ENCODE assay signal across 8 cellular contexts in genomic region chrX:49172280-49172780, GRCh38. TPM values are rescaled to one million over a fixed set of nuclear protein-coding genes. Genes with fewer than 3 reads are reported as not detected.
DNase-seq lines count a peak whose midpoint lies in the region; FAIRE-seq and TF ChIP-seq lines count a peak whose summit lies in the region.

No MANE protein-coding gene starts in this region.

- POLR2A ChIA-PET in GM10248 (lab: Yijun Ruan, JAX), result no interaction called here

- peak overlapping the region; percentile 77 to 96 (median 88) for H3K4me3 ChIP-seq in mammary epithelial cell (replicated peaks in 1 of 3; ENCODE audit: insufficient read depth in 1 of 3, low read depth in 2 of 3, low read length in 3 of 3)

- dilution Hi-C loops in mammary epithelial cell (cut with HindIII; ENCODE audit: low sequenced_read_pairs), result no loop called here

- no TSS peak for BruUV-seq in mammary epithelial cell (replicated peaks; lab: Mats Ljungman, UMichigan)

- WGBS in mammary epithelial cell (ENCODE audit: low coverage, missing lambda C conversion rate), result 36% methylated on average over 12 of the region's 37 CpGs

- peak overlapping the region; percentile 93 for H3K27ac ChIP-seq in mammary epithelial cell (ENCODE audit: insufficient read depth, low read depth, low read length)

- in situ Hi-C loops in mammary epithelial cell (cut with MboI; ENCODE audit: low sequenced_read_pairs in 2 of 2), result no loop called here

- TF ChIP-seq POLR2A in GM12892 (IDR thresholded peaks at IDR 0.05; ENCODE audit: low read depth, low read length), result no peak

- H3K36me3 ChIP-seq in mammary epithelial cell (ENCODE audit: insufficient read depth, low read length), result no peaks in the 10 kb centered on the region

- peak overlapping the region; percentile 33 for H2AFZ ChIP-seq in mammary epithelial cell (ENCODE audit: low read depth, low read length)

- FAIRE-seq in GM12892 (lab: Jason Lieb, UNC), result no peak

- CTCF ChIA-PET in GM10248 (lab: Yijun Ruan, JAX) (interaction anchor here (1.0 to 2.0 kb wide), 2 partner anchors 9 to 61 kb away, joined by 3 to 7 read pairs; no protein-coding TSS in a partner anchor), mammary epithelial cell (lab: Charles Lee; ENCODE audit: low non-redundant PET) (no interaction called here)

- intact Hi-C loops in mammary epithelial cell (cut with micrococcal nuclease), result no loop called here

- H3K4me1 ChIP-seq in mammary epithelial cell (ENCODE audit: insufficient read depth, low read length), result peaks cover 23% of the 10 kb centered on the region

- DNase-seq in GM10248 (ENCODE audit: extremely low spot score) (peak; percentile 62), HCEC 1CT (peak; percentile 82), MV-4-11 (lab: John Stamatoyannopoulos, UW) (peak; percentile 71), UCSD-AML1 (lab: John Stamatoyannopoulos, UW; ENCODE audit: unreplicated experiment) (peak; percentile 70), mammary epithelial cell (peak; percentile 85), left kidney (ENCODE audit: low read depth, low spot score) (peak; percentile 60), GM12892 (ENCODE audit: insufficient read length) (no peak)
- peak; percentile 50 for DNase-seq in stimulated activated CD8-positive, alpha-beta memory T cell treated with anti-CD3 and anti-CD28 coated beads, Interleukin-12 subunit alpha, Interleukin-12 subunit beta, amount 100 ng/mL, for 1 hour (ENCODE audit: low read depth)

- no peaks in the 10 kb centered on the region for H3K27me3 ChIP-seq in mammary epithelial cell (ENCODE audit: insufficient read depth, low read length)

- H3K9me3 ChIP-seq in mammary epithelial cell (replicated peaks; ENCODE audit: insufficient read depth, low read length), result peaks cover 6% of the 10 kb centered on the region

- peaks cover 25% of the 10 kb centered on the region for H3K79me2 ChIP-seq in mammary epithelial cell (ENCODE audit: insufficient read depth, low read length)

- no peaks in the 10 kb centered on the region for H4K20me1 ChIP-seq in mammary epithelial cell (ENCODE audit: insufficient read depth, low read length)

- peak overlapping the region; percentile 79 for H3K4me2 ChIP-seq in mammary epithelial cell (ENCODE audit: insufficient read depth, low read depth, low read length)

- TF ChIP-seq CTCF in GM10248 (IDR thresholded peaks at IDR 0.05; ENCODE audit: control extremely low read depth, extremely low read depth, low read depth, missing control alignments), result no peak
- TF ChIP-seq CTCF in mammary epithelial cell (conservative IDR thresholded peaks at IDR 0.05 in 1 of 2, IDR thresholded peaks at IDR 0.05 in 1 of 2; ENCODE audit: extremely low read depth in 1 of 2, insufficient read depth in 1 of 2, low read depth in 1 of 2, low read length in 2 of 2), result no peak

- H3K9ac ChIP-seq in mammary epithelial cell (ENCODE audit: insufficient read depth, low read length), result peak overlapping the region; percentile 90

RNA-seq across cellular contexts. Expression of gene PLP2, which starts 0.6 kb away (rescaled TPM):
- total RNA-seq in mammary epithelial cell, result 100 to 1,000 TPM in 1 of 2 donors, 10 to 100 TPM in 1; 68.5 to 377 TPM
- 629 TPM for polyA plus RNA-seq in mammary epithelial cell
- 468 TPM for polyA minus RNA-seq in mammary epithelial cell
- 38.2 TPM for polyA plus RNA-seq in GM12892 (2012; ENCODE audit: missing spikeins)

RNA-seq across cellular contexts. Expression of gene MAGIX, which starts 9.8 kb away (rescaled TPM):
- total RNA-seq in mammary epithelial cell, result 1 to 10 TPM; 1.4 to 2.8 TPM
- 1.3 TPM for polyA plus RNA-seq in mammary epithelial cell
- polyA minus RNA-seq in mammary epithelial cell, result not detected
- 0.19 TPM for polyA plus RNA-seq in GM12892 (2012; ENCODE audit: missing spikeins)

RNA-seq across cellular contexts. Expression of gene PRICKLE3, which starts 13.8 kb away (rescaled TPM):
- 10 to 100 TPM; 13.2 to 25.4 TPM for total RNA-seq in mammary epithelial cell
- 13.2 TPM for polyA plus RNA-seq in mammary epithelial cell
- 34.0 TPM for polyA minus RNA-seq in mammary epithelial cell
- polyA plus RNA-seq in GM12892 (2012; ENCODE audit: missing spikeins), result 9.1 TPM

RNA-seq across cellular contexts. Expression of gene SYP, which starts 27.7 kb away (rescaled TPM):
- total RNA-seq in mammary epithelial cell, result under 1 TPM in 1 of 2 donors, not detected in 1; 0.49 TPM
- 0.09 TPM for polyA plus RNA-seq in mammary epithelial cell
- not detected for polyA minus RNA-seq in mammary epithelial cell
- 1.2 TPM for polyA plus RNA-seq in GM12892 (2012; ENCODE audit: missing spikeins)

RNA-seq across cellular contexts. Expression of gene GPKOW, which starts 48.8 kb away (rescaled TPM):
- total RNA-seq in mammary epithelial cell, result 10 to 100 TPM; 12.8 to 18.7 TPM
- polyA plus RNA-seq in mammary epithelial cell, result 18.8 TPM
- polyA minus RNA-seq in mammary epithelial cell, result 10.1 TPM
- polyA plus RNA-seq in GM12892 (2012; ENCODE audit: missing spikeins), result 13.1 TPM
